15 cellular contexts compared by ENCODE assay signal in genomic region chr2:36667931-36668330, GRCh38. TPM values are rescaled to one million over a fixed set of nuclear protein-coding genes. Genes with fewer than 3 reads are reported as not detected.
"Had no signal": no experiment of that assay in that cellular context is flagged by ENCODE, and none has a peak within 500 bp of the region (broad histone marks: within the 10 kb centered on the region; RNA-seq: fewer than 3 reads in every experiment).

No MANE protein-coding gene starts in this region.

- H3K9me3 ChIP-seq: colonic mucosa, mucosa of descending colon, neutrophil, tibial nerve, uterus had no signal

- H3K36me3 Mint-ChIP-seq: naive thymus-derived CD4-positive, alpha-beta T cell had no signal

- ATAC-seq: foreskin keratinocyte; mucosa of descending colon; naive thymus-derived CD4-positive, alpha-beta T cell had no signal

- H3K4me1 ChIP-seq: colonic mucosa, foreskin keratinocyte, uterus had no signal

- H3K36me3 ChIP-seq: colonic mucosa, neutrophil, tibial nerve, uterus had no signal

- H3K4me3 ChIP-seq: colonic mucosa, mucosa of descending colon, tibial nerve, uterus had no signal

- H3K27me3 ChIP-seq: colonic mucosa, tibial nerve, uterus had no signal

- H3K9me3 Mint-ChIP-seq: activated T-helper 1 cell treated with anti-CD3 and anti-CD28 coated beads, Interleukin-12 subunit alpha, Interleukin-12 subunit beta, Interleukin-2, Interleukin-4 antibody, amounts not matched to agents 30 ng/mL and 10 ng/mL and 1 ng/mL, durations not matched to agents 14 hours and 24 hours and 36 hours; naive thymus-derived CD4-positive, alpha-beta T cell had no signal

- DNase-seq: activated CD4-positive, alpha-beta T cell treated with anti-CD3 and anti-CD28 coated beads, Interleukin-2, amount 50 U/mL, for 1 hour; colonic mucosa; effector CD4-positive, alpha-beta T cell; foreskin keratinocyte; mammary epithelial cell; mucosa of descending colon; naive thymus-derived CD4-positive, alpha-beta T cell; stimulated activated CD4-positive, alpha-beta T cell treated with anti-CD3 and anti-CD28 coated beads, Interleukin-4, amount 100 ng/mL, for 24 hours; stimulated activated naive CD4-positive, alpha-beta T cell; uterus had no signal

- H3K27ac Mint-ChIP-seq: activated T-helper 1 cell treated with anti-CD3 and anti-CD28 coated beads, Interleukin-12 subunit alpha, Interleukin-12 subunit beta, Interleukin-2, Interleukin-4 antibody, amounts not matched to agents 30 ng/mL and 10 ng/mL and 1 ng/mL, durations not matched to agents 14 hours and 24 hours and 36 hours; naive thymus-derived CD4-positive, alpha-beta T cell had no signal

- H3K4me3 Mint-ChIP-seq: activated T-helper 1 cell treated with anti-CD3 and anti-CD28 coated beads, Interleukin-12 subunit alpha, Interleukin-12 subunit beta, Interleukin-2, Interleukin-4 antibody, amounts not matched to agents 30 ng/mL and 10 ng/mL and 1 ng/mL, durations not matched to agents 14 hours and 24 hours and 36 hours; naive thymus-derived CD4-positive, alpha-beta T cell had no signal

- H3K27ac ChIP-seq: colonic mucosa, foreskin keratinocyte, neutrophil, tibial nerve, uterus had no signal

- H3K4me1 Mint-ChIP-seq: naive thymus-derived CD4-positive, alpha-beta T cell had no signal

RNA-seq across cellular contexts. Expression of gene VIT, which starts 28.6 kb away (rescaled TPM):
- total RNA-seq: activated CD8-positive, alpha-beta memory T cell treated with anti-CD3 and anti-CD28 coated beads for 36 hours; activated T-helper 1 cell treated with anti-CD3 and anti-CD28 coated beads, Interleukin-12 subunit alpha, Interleukin-12 subunit beta, Interleukin-2, Interleukin-4 antibody, amounts not matched to agents 30 ng/mL and 10 ng/mL and 1 ng/mL, durations not matched to agents 14 hours and 24 hours and 36 hours; foreskin keratinocyte; naive thymus-derived CD4-positive, alpha-beta T cell had no signal
- polyA plus RNA-seq: aorta; foreskin keratinocyte; naive thymus-derived CD4-positive, alpha-beta T cell had no signal
